29 cellular contexts compared by ENCODE assay signal in genomic region chr4:140172960-140173359, GRCh38.
"Had no signal": no experiment of that assay in that cellular context is flagged by ENCODE, and none has a peak within 500 bp of the region (broad histone marks: within the 10 kb centered on the region; RNA-seq: fewer than 3 reads in every experiment).

No MANE protein-coding gene starts in this region.

- H3K27ac ChIP-seq: left ventricle myocardium inferior, pancreas, prostate gland, skin epidermis, stomach, testis, thyroid gland, transverse colon, upper lobe of right lung had no signal

- ATAC-seq: mucosa of descending colon; naive thymus-derived CD8-positive, alpha-beta T cell; pancreas; right cardiac atrium; sciatic nerve; stimulated activated naive B cell treated with anti-CD40 and anti-IgM and Interleukin-4, amounts not matched to agents 10 μg/mL and 1 μg/mL and 100 μg/mL, for 72 hours; stimulated activated naive CD8-positive, alpha-beta T cell treated with anti-CD3 and anti-CD28 coated beads, Interleukin-15, Interleukin-2, amounts not matched to agents 100 U/mL and 50 U/mL, for 24 hours; upper lobe of right lung had no signal

- H3K36me3 Mint-ChIP-seq: naive thymus-derived CD8-positive, alpha-beta T cell had no signal

- H3K4me3 ChIP-seq: left ventricle myocardium inferior, lung, mucosa of descending colon, pancreas, prostate gland, skin epidermis, stomach, testis, thyroid gland, transverse colon, upper lobe of right lung had no signal

- H3K27me3 ChIP-seq: pancreas, stomach, testis, thyroid gland, transverse colon, upper lobe of right lung had no signal

- FAIRE-seq: pancreas, urothelium cell line had no signal

- H3K4me1 ChIP-seq: left ventricle myocardium inferior, pancreas, prostate gland, stomach, testis, thyroid gland, transverse colon, upper lobe of right lung had no signal

- H3K4me3 Mint-ChIP-seq: naive thymus-derived CD8-positive, alpha-beta T cell; nephron; neural crest cell; stimulated activated naive B cell treated with anti-CD40 and anti-IgM and Interleukin-4, amounts not matched to agents 10 μg/mL and 1 μg/mL and 100 μg/mL, for 72 hours had no signal

- H3K9me3 ChIP-seq: left ventricle myocardium inferior, mucosa of descending colon, pancreas, prostate gland, stomach, testis, thyroid gland, transverse colon, upper lobe of right lung had no signal

- DNase-seq: hypothalamus; islet precursor cell; left ventricle myocardium inferior; midbrain; mucosa of descending colon; naive thymus-derived CD8-positive, alpha-beta T cell; nucleus accumbens; pancreas; posterior cingulate gyrus; retina; right cardiac atrium; stimulated activated CD4-positive, alpha-beta T cell treated with anti-CD3 and anti-CD28 coated beads, Interleukin-12 subunit alpha, Interleukin-12 subunit beta, amount 100 ng/mL, for 4 hours; stimulated activated CD4-positive, alpha-beta T cell treated with anti-CD3 and anti-CD28 coated beads, Interleukin-15, amount 100 ng/mL, for 24 hours; stimulated activated CD4-positive, alpha-beta T cell treated with anti-CD3 and anti-CD28 coated beads, Interleukin-2, amount 100 ng/mL, for 24 hours; stimulated activated CD4-positive, alpha-beta T cell treated with anti-CD3 and anti-CD28 coated beads, Interleukin-4, amount 100 ng/mL, for 1 hour; stimulated activated naive B cell treated with anti-CD40 and anti-IgM and Interleukin-4, amounts not matched to agents 10 μg/mL and 1 μg/mL and 100 μg/mL, for 72 hours; stimulated activated naive CD8-positive, alpha-beta T cell treated with anti-CD3 and anti-CD28 coated beads, Interleukin-15, Interleukin-2, amounts not matched to agents 100 U/mL and 50 U/mL, for 24 hours; stomach; testis; thyroid gland; transverse colon; upper lobe of right lung had no signal

- H3K36me3 ChIP-seq: left ventricle myocardium inferior, pancreas, prostate gland, stomach, thyroid gland, transverse colon, upper lobe of right lung had no signal

- H3K4me1 Mint-ChIP-seq: nephron; neural crest cell; stimulated activated naive B cell treated with anti-CD40 and anti-IgM and Interleukin-4, amounts not matched to agents 10 μg/mL and 1 μg/mL and 100 μg/mL, for 72 hours had no signal

- H3K9me3 Mint-ChIP-seq: naive thymus-derived CD8-positive, alpha-beta T cell; nephron had no signal

- H3K27ac Mint-ChIP-seq: naive thymus-derived CD8-positive, alpha-beta T cell; nephron; stimulated activated naive B cell treated with anti-CD40 and anti-IgM and Interleukin-4, amounts not matched to agents 10 μg/mL and 1 μg/mL and 100 μg/mL, for 72 hours had no signal
